ENCODE assay signal across 1 cellular context in genomic region chr1:39398278-39399010, GRCh38.
TF ChIP-seq lines count a peak whose summit lies in the region.

No MANE protein-coding gene starts in this region.

TF ChIP-seq in SK-N-SH, 30 proteins besides CTCF, POLR2A, EP300 and RAD21 (continued from another document):
- TF ChIP-seq ZBTB33 (IDR thresholded peaks at IDR 0.05; ENCODE audit: borderline replicate concordance, low read depth): no peak; the same call in 1 of the 2 replicates
- TF ChIP-seq CHD2 (IDR thresholded peaks at IDR 0.05; ENCODE audit: low read length, partially characterized antibody): no peak
- TF ChIP-seq TCF12 (IDR thresholded peaks at IDR 0.05): peak; percentile 95
- TF ChIP-seq EZH2phosphoT487 (IDR thresholded peaks at IDR 0.05; ENCODE audit: borderline replicate concordance, low read depth): no peak
- TF ChIP-seq TEAD4 (IDR thresholded peaks at IDR 0.05; ENCODE audit: borderline replicate concordance, insufficient read depth): peak; percentile 91
- no peak for TF ChIP-seq NRF1 (IDR thresholded peaks at IDR 0.05; ENCODE audit: low read depth, low read length)
- peak; percentile 92; the same call in 1 of the 2 replicates for TF ChIP-seq SIN3A (IDR thresholded peaks at IDR 0.05; ENCODE audit: borderline replicate concordance, low read depth, low read length)
- TF ChIP-seq YY1 (IDR thresholded peaks at IDR 0.05; ENCODE audit: low read depth): no peak; the same call in 1 of the 2 replicates
- TF ChIP-seq MAX (IDR thresholded peaks at IDR 0.05; ENCODE audit: low read depth): peak; percentile 78
- TF ChIP-seq USF1 (IDR thresholded peaks at IDR 0.05; ENCODE audit: borderline replicate concordance, low read depth): peak; percentile 17; the same call in 1 of the 2 replicates
- no peak for TF ChIP-seq IRF3 (IDR thresholded peaks at IDR 0.05; ENCODE audit: low read depth, low read length)
- peak; percentile 35; the same call in 1 of the 2 replicates for TF ChIP-seq GABPA (IDR thresholded peaks at IDR 0.05; ENCODE audit: low read depth)
- peak; percentile 62; the same call in 1 of the 2 replicates for TF ChIP-seq MEF2A (IDR thresholded peaks at IDR 0.05; ENCODE audit: borderline replicate concordance, low read depth)
- no peak for TF ChIP-seq MXI1 (IDR thresholded peaks at IDR 0.05; ENCODE audit: low read depth, low read length)
- peak; percentile 69 for TF ChIP-seq RCOR1 (IDR thresholded peaks at IDR 0.05; ENCODE audit: low read length)
- no peak for TF ChIP-seq SMC3 (IDR thresholded peaks at IDR 0.05; ENCODE audit: low read depth, low read length)
- peak; percentile 70 for TF ChIP-seq NFIC (IDR thresholded peaks at IDR 0.05; ENCODE audit: borderline replicate concordance)
- peak; percentile 86 for TF ChIP-seq FOSL2 (IDR thresholded peaks at IDR 0.05; ENCODE audit: borderline replicate concordance, low read depth)
- TF ChIP-seq ELF1 (IDR thresholded peaks at IDR 0.05): peak; percentile 77
- TF ChIP-seq FOXJ3 (CRISPR knock-in tag; IDR thresholded peaks at IDR 0.05): no peak
- TF ChIP-seq RXRA (IDR thresholded peaks at IDR 0.05; ENCODE audit: borderline replicate concordance, low read depth): peak; percentile 77; the same call in 1 of the 2 replicates
- peak; percentile 59; the same call in 1 of the 2 replicates for TF ChIP-seq POLR2AphosphoS5 (IDR thresholded peaks at IDR 0.05; ENCODE audit: low read depth, low read length)
